8 cellular contexts compared by ENCODE assay signal in genomic region chr2:71226965-71227560, GRCh38. TPM values are rescaled to one million over a fixed set of nuclear protein-coding genes. Genes with fewer than 3 reads are reported as not detected.
DNase-seq lines count a peak whose midpoint lies in the region; ATAC-seq, FAIRE-seq and TF ChIP-seq lines count a peak whose summit lies in the region.

TSS of gene PAIP2B (minus strand) at chr2:71227103. CDS start at chr2:71202589, 24,514 bp downstream.

- DNase-seq in AG10803 (ENCODE audit: low read depth) (peak; percentile 98), NCI-H460 (ENCODE audit: extremely low read depth, low read depth) (peak; percentile 99), kidney glomerular epithelial cell (lab: John Stamatoyannopoulos, UW) (peak; percentile 100)
- DNase-seq in activated CD4-positive, alpha-beta T cell treated with anti-CD3 and anti-CD28 coated beads for 4 hours: peak; percentile 98
- DNase-seq in stimulated activated CD4-positive, alpha-beta T cell treated with anti-CD3 and anti-CD28 coated beads, Interleukin-15, amount 100 ng/mL, for 48 hours (ENCODE audit: low read depth in 2 of 2): peak; percentile 96 to 98

- ATAC-seq in GM19043 (IDR thresholded peaks at IDR 0.05; ENCODE audit: low read depth, unreplicated experiment): peak; percentile 95
- peak; percentile 97 for ATAC-seq in HG03354 (IDR thresholded peaks at IDR 0.05; ENCODE audit: poor library complexity, severe bottlenecking, unreplicated experiment)

- no peak for TF ChIP-seq CTCF in AG10803 (conservative IDR thresholded peaks at IDR 0.05; ENCODE audit: low read length)

- peak; percentile 98 for FAIRE-seq in colon (lab: Jason Lieb, UNC)

- peak within 1 kb of the TSS; percentile 82 for H3K4me3 ChIP-seq in AG10803 (ENCODE audit: low read length)

RNA-seq across cellular contexts. Expression of gene PAIP2B, which starts in this region (rescaled TPM):
- total RNA-seq in NCI-H460 (2014; rRNA removed; shearing (Covaris generic)): 0.55 and 0.97 TPM in 2 replicates
- 0.85 and 1.1 TPM in 2 replicates for polyA plus RNA-seq in NCI-H460 (2014; cell fraction: nucleus; rRNA removed)

Comparison
In these comparisons a context has a peak if more than half of its experiments do, and no peak if none do; other contexts are left out.
1. Peak in every context shown above with its lines: DNase-seq, ATAC-seq and H3K4me3 ChIP-seq.